1 cellular context compared by ENCODE assay signal in the genomic region with DNA sequence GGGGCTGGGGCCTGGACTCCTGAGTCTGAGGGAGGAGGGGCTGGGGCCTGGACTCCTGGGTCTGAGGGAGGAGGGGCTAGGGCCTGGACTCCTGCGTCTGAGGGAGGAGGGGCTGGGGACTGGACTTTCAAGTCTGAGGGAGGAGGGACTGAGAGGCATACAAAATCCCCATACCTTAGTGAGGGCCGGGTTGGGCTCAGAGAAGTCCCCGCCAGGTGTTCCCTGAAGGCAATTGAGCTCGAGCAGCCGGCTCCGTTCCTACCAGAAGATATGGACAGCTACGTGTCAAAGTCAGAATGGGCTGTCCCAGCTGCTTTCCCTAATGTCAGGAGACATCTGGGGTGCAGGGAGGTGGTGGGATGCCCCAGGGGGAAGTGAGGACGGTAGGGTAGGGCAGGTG.
A peak's percentile ranks its signal among the peaks of the same experiment; 100 is the strongest.
TF ChIP-seq lines count a peak whose summit lies in the region.

No MANE protein-coding gene starts in this region.

TF ChIP-seq in HepG2, 621 proteins besides CTCF, POLR2A, EP300 and RAD21:
- TF ChIP-seq ZNF552 (CRISPR knock-in tag; IDR thresholded peaks at IDR 0.05; ENCODE audit: borderline replicate concordance) (no peak), ETV6 (CRISPR knock-in tag; conservative IDR thresholded peaks at IDR 0.05) (no peak), ZSCAN22 (CRISPR knock-in tag; IDR thresholded peaks at IDR 0.05) (0 out of 2 replicates have a peak, but pooled peaks have one; percentile 48)
- TF ChIP-seq, protein P1, sequence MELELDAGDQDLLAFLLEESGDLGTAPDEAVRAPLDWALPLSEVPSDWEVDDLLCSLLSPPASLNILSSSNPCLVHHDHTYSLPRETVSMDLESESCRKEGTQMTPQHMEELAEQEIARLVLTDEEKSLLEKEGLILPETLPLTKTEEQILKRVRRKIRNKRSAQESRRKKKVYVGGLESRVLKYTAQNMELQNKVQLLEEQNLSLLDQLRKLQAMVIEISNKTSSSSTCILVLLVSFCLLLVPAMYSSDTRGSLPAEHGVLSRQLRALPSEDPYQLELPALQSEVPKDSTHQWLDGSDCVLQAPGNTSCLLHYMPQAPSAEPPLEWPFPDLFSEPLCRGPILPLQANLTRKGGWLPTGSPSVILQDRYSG (CRISPR knock-in tag; IDR thresholded peaks at IDR 0.05) = no peak
